Comparison of ENCODE assay signal across 11 cellular contexts in genomic region chr19:32372726-32373613, GRCh38. TPM values are rescaled to one million over a fixed set of nuclear protein-coding genes. Genes with fewer than 3 reads are reported as not detected.
DNase-seq lines count a peak whose midpoint lies in the region; ATAC-seq and TF ChIP-seq lines count a peak whose summit lies in the region.
"Had no signal": no experiment of that assay in that cellular context is flagged by ENCODE, and none has a peak within 500 bp of the region (broad histone marks: within the 10 kb centered on the region; RNA-seq: fewer than 3 reads in every experiment).

No MANE protein-coding gene starts in this region.

- H3K4me3 Mint-ChIP-seq in HFFc6: peak overlapping the region; percentile 79
- H3K4me3 Mint-ChIP-seq in stimulated activated naive B cell treated with anti-CD40 and anti-IgM and Interleukin-4, amounts not matched to agents 10 μg/mL and 1 μg/mL and 100 μg/mL, for 72 hours: no peak overlapping the region
- H3K4me3 Mint-ChIP-seq in T-helper 2 cell treated with Interferon-gamma antibody and Interleukin-4, amounts not matched to agents 5 μg/mL and 100 μg/mL, for 36 hours: no peak overlapping the region
- H3K4me3 Mint-ChIP-seq: naive B cell had no signal

- H3K4me1 Mint-ChIP-seq in HFFc6 (ENCODE audit: low read depth): peaks cover 43% of the 10 kb centered on the region
- peaks cover 4 to 12% of the 10 kb centered on the region in 2 donors for H3K4me1 Mint-ChIP-seq in stimulated activated naive B cell treated with anti-CD40 and anti-IgM and Interleukin-4, amounts not matched to agents 10 μg/mL and 1 μg/mL and 100 μg/mL, for 72 hours
- H3K4me1 Mint-ChIP-seq in T-helper 2 cell treated with Interferon-gamma antibody and Interleukin-4, amounts not matched to agents 5 μg/mL and 100 μg/mL, for 36 hours (ENCODE audit: low read depth): no peaks in the 10 kb centered on the region

- no peaks in the 10 kb centered on the region for H3K36me3 ChIP-seq in mucosa of descending colon (ENCODE audit: low read depth)

- H3K27ac ChIP-seq in right cardiac atrium (ENCODE audit: low read length): peak overlapping the region; percentile 30

- no peak for ATAC-seq in right cardiac atrium
- ATAC-seq in stimulated activated naive B cell treated with anti-CD40 and anti-IgM and Interleukin-4, amounts not matched to agents 10 μg/mL and 1 μg/mL and 100 μg/mL, for 72 hours (replicated peaks): no peak
- ATAC-seq in mucosa of descending colon: no peak

- no peaks in the 10 kb centered on the region for H3K9me3 Mint-ChIP-seq in HFFc6
- H3K9me3 Mint-ChIP-seq in stimulated activated naive B cell treated with anti-CD40 and anti-IgM and Interleukin-4, amounts not matched to agents 10 μg/mL and 1 μg/mL and 100 μg/mL, for 72 hours: peaks cover 6% of the 10 kb centered on the region in 2 donors
- H3K9me3 Mint-ChIP-seq in T-helper 2 cell treated with Interferon-gamma antibody and Interleukin-4, amounts not matched to agents 5 μg/mL and 100 μg/mL, for 36 hours: no peaks in the 10 kb centered on the region

- WGBS in right cardiac atrium: 91% methylated on average over 8 of the region's 8 CpGs

- H3K27me3 ChIP-seq in right cardiac atrium (ENCODE audit: control insufficient read depth, insufficient read depth): no peaks in the 10 kb centered on the region

- DNase-seq in HFFc6 (no peak), right cardiac atrium (no peak), occipital lobe (lab: John Stamatoyannopoulos, UW) (no peak), amygdala (lab: John Stamatoyannopoulos, UW) (no peak), mucosa of descending colon (no peak)
- no peak for DNase-seq in stimulated activated naive B cell treated with anti-CD40 and anti-IgM and Interleukin-4, amounts not matched to agents 10 μg/mL and 1 μg/mL and 100 μg/mL, for 72 hours
- no peak for DNase-seq in T-helper 2 cell treated with Interferon-gamma antibody and Interleukin-4, amounts not matched to agents 5 μg/mL and 100 μg/mL, for 36 hours (ENCODE audit: low spot score)
- DNase-seq: activated naive CD4-positive, alpha-beta T cell; Kasumi-1; naive B cell had no signal

- H3K4me3 ChIP-seq in WI38 (ENCODE audit: low read depth, low read length): peak overlapping the region; percentile 35
- H3K4me3 ChIP-seq in right cardiac atrium (ENCODE audit: low read length): no peak overlapping the region
- H3K4me3 ChIP-seq in mucosa of descending colon: no peak overlapping the region

- TF ChIP-seq CTCF in HFFc6 (IDR thresholded peaks at IDR 0.05) (no peak), WI38 (IDR thresholded peaks at IDR 0.05; ENCODE audit: low read depth, low read length) (no peak), mucosa of descending colon (IDR thresholded peaks at IDR 0.05) (no peak)

- peak overlapping the region; percentile 95 for H3K27ac Mint-ChIP-seq in HFFc6
- peak overlapping the region; percentile 42 for H3K27ac Mint-ChIP-seq in stimulated activated naive B cell treated with anti-CD40 and anti-IgM and Interleukin-4, amounts not matched to agents 10 μg/mL and 1 μg/mL and 100 μg/mL, for 72 hours
- no peak overlapping the region for H3K27ac Mint-ChIP-seq in T-helper 2 cell treated with Interferon-gamma antibody and Interleukin-4, amounts not matched to agents 5 μg/mL and 100 μg/mL, for 36 hours
- H3K27ac Mint-ChIP-seq: naive B cell had no signal

- intact Hi-C loops in right cardiac atrium (cut with DNase I): no loop called here
- intact Hi-C loops in mucosa of descending colon (cut with DNase I, micrococcal nuclease): no loop called here

- no peaks in the 10 kb centered on the region; the same call in 1 of the 2 replicates for H3K27me3 Mint-ChIP-seq in HFFc6 (ENCODE audit: insufficient read depth)
- H3K27me3 Mint-ChIP-seq in stimulated activated naive B cell treated with anti-CD40 and anti-IgM and Interleukin-4, amounts not matched to agents 10 μg/mL and 1 μg/mL and 100 μg/mL, for 72 hours: no peaks in the 10 kb centered on the region
- no peaks in the 10 kb centered on the region for H3K27me3 Mint-ChIP-seq in T-helper 2 cell treated with Interferon-gamma antibody and Interleukin-4, amounts not matched to agents 5 μg/mL and 100 μg/mL, for 36 hours (ENCODE audit: low read depth)
- H3K27me3 Mint-ChIP-seq: naive B cell had no signal

- H3K4me1 ChIP-seq in right cardiac atrium (ENCODE audit: control insufficient read depth, insufficient read depth, low read length) (peaks cover 6% of the 10 kb centered on the region), mucosa of descending colon (ENCODE audit: low read depth) (peaks cover 16% of the 10 kb centered on the region)

- H3K9me3 ChIP-seq in right cardiac atrium (ENCODE audit: control insufficient read depth, low read length) (no peaks in the 10 kb centered on the region), mucosa of descending colon (no peaks in the 10 kb centered on the region)

- H3K36me3 Mint-ChIP-seq in HFFc6 (ENCODE audit: low read depth): peaks cover 49% of the 10 kb centered on the region
- H3K36me3 Mint-ChIP-seq in stimulated activated naive B cell treated with anti-CD40 and anti-IgM and Interleukin-4, amounts not matched to agents 10 μg/mL and 1 μg/mL and 100 μg/mL, for 72 hours: peaks cover 53 to 74% of the 10 kb centered on the region in 2 donors
- peaks cover 52% of the 10 kb centered on the region for H3K36me3 Mint-ChIP-seq in T-helper 2 cell treated with Interferon-gamma antibody and Interleukin-4, amounts not matched to agents 5 μg/mL and 100 μg/mL, for 36 hours (ENCODE audit: low read depth)

RNA-seq across cellular contexts. Expression of gene ZNF507, which starts 27.6 kb away (rescaled TPM):
- 10 to 100 TPM; 13.0 to 18.3 (median 16.0) TPM for total RNA-seq in HFFc6 (2021; fragmentation: NEBNext Ultra II Directional; extraction: Animal tissue kit (Norgen Biotek cat#: 25700))
- total RNA-seq in right cardiac atrium (10 to 100 TPM; 13.9 to 19.5 (median 16.0) TPM), occipital lobe (33.7 TPM), mucosa of descending colon (10 to 100 TPM; 18.4 to 29.5 (median 21.6) TPM)
- 3.6 TPM for polyA plus RNA-seq in right cardiac atrium

RNA-seq across cellular contexts. Expression of gene DPY19L3, which starts 32.6 kb away (rescaled TPM):
- total RNA-seq in HFFc6 (2021; fragmentation: NEBNext Ultra II Directional; extraction: Animal tissue kit (Norgen Biotek cat#: 25700)): 10 to 100 TPM; 23.5 to 32.7 (median 26.5) TPM
- total RNA-seq in right cardiac atrium (10 to 100 TPM in 2 of 4 donors, 1 to 10 TPM in 2; 8.7 to 13.3 (median 11.3) TPM), occipital lobe (40.4 TPM), mucosa of descending colon (10 to 100 TPM; 20.0 to 24.0 (median 21.5) TPM)
- 3.2 TPM for polyA plus RNA-seq in right cardiac atrium
